In the genomic region with DNA sequence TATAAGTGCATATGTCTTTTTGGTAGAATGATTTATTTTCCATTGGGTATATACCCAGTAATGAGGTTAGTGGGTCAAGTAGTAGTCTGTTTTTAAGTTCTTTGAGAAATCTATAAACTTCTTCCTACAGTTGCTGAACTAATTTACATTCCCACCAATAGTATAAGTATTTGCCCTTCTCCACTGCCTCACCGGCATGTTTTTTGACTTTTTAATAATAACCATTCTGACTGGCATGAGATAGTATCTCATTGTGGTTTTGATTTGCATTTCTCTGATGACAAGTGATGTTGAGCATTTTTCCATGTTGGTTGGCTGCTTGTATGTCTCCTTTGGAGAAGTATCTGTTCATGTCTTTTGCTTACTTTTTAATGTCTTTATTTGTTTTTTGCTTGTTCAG, we compare ENCODE assay signal across 14 cellular contexts.
DNase-seq lines count a peak whose midpoint lies in the region; ATAC-seq lines count a peak whose summit lies in the region.
"Had no signal": no experiment of that assay in that cellular context is flagged by ENCODE, and none has a peak within 500 bp of the region (broad histone marks: within the 10 kb centered on the region; RNA-seq: fewer than 3 reads in every experiment).

No MANE protein-coding gene starts in this region.

- peak overlapping the region; percentile 28 for H3K27ac Mint-ChIP-seq in activated T-helper 1 cell treated with anti-CD3 and anti-CD28 coated beads, Interleukin-12 subunit alpha, Interleukin-12 subunit beta, Interleukin-2, Interleukin-4 antibody, amounts not matched to agents 30 ng/mL and 10 ng/mL and 1 ng/mL, durations not matched to agents 14 hours and 24 hours and 36 hours
- peak overlapping the region; percentile 59 for H3K27ac Mint-ChIP-seq in stimulated activated naive CD8-positive, alpha-beta T cell treated with anti-CD3 and anti-CD28 coated beads, Interleukin-15, Interleukin-2, amounts not matched to agents 100 ng/mL and 50 ng/mL, for 24 hours
- H3K27ac Mint-ChIP-seq: B cell; CD4-positive, alpha-beta T cell had no signal

- no peaks in the 10 kb centered on the region for H3K27me3 Mint-ChIP-seq in activated T-cell treated with anti-CD3 and anti-CD28 coated beads, Interleukin-2, amount 50 U/mL, for 4 hours (ENCODE audit: low read depth)
- no peaks in the 10 kb centered on the region for H3K27me3 Mint-ChIP-seq in activated T-helper 1 cell treated with anti-CD3 and anti-CD28 coated beads, Interleukin-12 subunit alpha, Interleukin-12 subunit beta, Interleukin-2, Interleukin-4 antibody, amounts not matched to agents 30 ng/mL and 10 ng/mL and 1 ng/mL, durations not matched to agents 14 hours and 24 hours and 36 hours (ENCODE audit: insufficient read depth)
- H3K27me3 Mint-ChIP-seq in stimulated activated naive CD8-positive, alpha-beta T cell treated with anti-CD3 and anti-CD28 coated beads, Interleukin-15, Interleukin-2, amounts not matched to agents 100 ng/mL and 50 ng/mL, for 24 hours = peaks cover 10% of the 10 kb centered on the region
- H3K27me3 Mint-ChIP-seq: B cell; CD4-positive, alpha-beta T cell had no signal

- H3K9me3 Mint-ChIP-seq in activated T-cell treated with anti-CD3 and anti-CD28 coated beads, Interleukin-2, amount 50 U/mL, for 4 hours = peaks cover 4% of the 10 kb centered on the region
- H3K9me3 Mint-ChIP-seq in activated T-helper 1 cell treated with anti-CD3 and anti-CD28 coated beads, Interleukin-12 subunit alpha, Interleukin-12 subunit beta, Interleukin-2, Interleukin-4 antibody, amounts not matched to agents 30 ng/mL and 10 ng/mL and 1 ng/mL, durations not matched to agents 14 hours and 24 hours and 36 hours = peaks cover 15% of the 10 kb centered on the region
- peaks cover 7% of the 10 kb centered on the region for H3K9me3 Mint-ChIP-seq in stimulated activated naive CD8-positive, alpha-beta T cell treated with anti-CD3 and anti-CD28 coated beads, Interleukin-15, Interleukin-2, amounts not matched to agents 100 ng/mL and 50 ng/mL, for 24 hours

- H3K4me1 Mint-ChIP-seq in activated T-cell treated with anti-CD3 and anti-CD28 coated beads, Interleukin-2, amount 50 U/mL, for 4 hours (ENCODE audit: low read depth) = peaks cover 9% of the 10 kb centered on the region
- H3K4me1 Mint-ChIP-seq in activated T-helper 1 cell treated with anti-CD3 and anti-CD28 coated beads, Interleukin-12 subunit alpha, Interleukin-12 subunit beta, Interleukin-2, Interleukin-4 antibody, amounts not matched to agents 30 ng/mL and 10 ng/mL and 1 ng/mL, durations not matched to agents 14 hours and 24 hours and 36 hours (ENCODE audit: low read depth) = peaks cover 10% of the 10 kb centered on the region
- peaks cover 18% of the 10 kb centered on the region for H3K4me1 Mint-ChIP-seq in stimulated activated naive CD8-positive, alpha-beta T cell treated with anti-CD3 and anti-CD28 coated beads, Interleukin-15, Interleukin-2, amounts not matched to agents 100 ng/mL and 50 ng/mL, for 24 hours (ENCODE audit: low read depth)

- peak; percentile 62 to 84 for ATAC-seq in activated T-cell treated with anti-CD3 and anti-CD28 coated beads, Interleukin-2, amount 50 U/mL, for 4 hours
- no peak for ATAC-seq in HG02970 (IDR thresholded peaks at IDR 0.05; ENCODE audit: low FRiP score, unreplicated experiment)
- ATAC-seq: HCT116 had no signal

- intact Hi-C loops in activated T-helper 1 cell treated with anti-CD3 and anti-CD28 coated beads, Interleukin-12 subunit alpha, Interleukin-12 subunit beta, Interleukin-2, Interleukin-4 antibody, amounts not matched to agents 30 ng/mL and 10 ng/mL and 1 ng/mL, durations not matched to agents 14 hours and 24 hours and 36 hours (cut with micrococcal nuclease) = loop anchor here (1.0 to 10.0 kb wide), 3 partner anchors 8 to 1028 kb away; no protein-coding TSS in a partner anchor

- no peaks in the 10 kb centered on the region for H3K36me3 Mint-ChIP-seq in activated T-cell treated with anti-CD3 and anti-CD28 coated beads, Interleukin-2, amount 50 U/mL, for 4 hours (ENCODE audit: insufficient read depth)
- H3K36me3 Mint-ChIP-seq in activated T-helper 1 cell treated with anti-CD3 and anti-CD28 coated beads, Interleukin-12 subunit alpha, Interleukin-12 subunit beta, Interleukin-2, Interleukin-4 antibody, amounts not matched to agents 30 ng/mL and 10 ng/mL and 1 ng/mL, durations not matched to agents 14 hours and 24 hours and 36 hours (ENCODE audit: low read depth) = no peaks in the 10 kb centered on the region
- no peaks in the 10 kb centered on the region for H3K36me3 Mint-ChIP-seq in stimulated activated naive CD8-positive, alpha-beta T cell treated with anti-CD3 and anti-CD28 coated beads, Interleukin-15, Interleukin-2, amounts not matched to agents 100 ng/mL and 50 ng/mL, for 24 hours (ENCODE audit: low read depth)

- H3K4me3 Mint-ChIP-seq in activated T-cell treated with anti-CD3 and anti-CD28 coated beads, Interleukin-2, amount 50 U/mL, for 4 hours = no peak overlapping the region
- no peak overlapping the region for H3K4me3 Mint-ChIP-seq in activated T-helper 1 cell treated with anti-CD3 and anti-CD28 coated beads, Interleukin-12 subunit alpha, Interleukin-12 subunit beta, Interleukin-2, Interleukin-4 antibody, amounts not matched to agents 30 ng/mL and 10 ng/mL and 1 ng/mL, durations not matched to agents 14 hours and 24 hours and 36 hours
- H3K4me3 Mint-ChIP-seq in stimulated activated naive CD8-positive, alpha-beta T cell treated with anti-CD3 and anti-CD28 coated beads, Interleukin-15, Interleukin-2, amounts not matched to agents 100 ng/mL and 50 ng/mL, for 24 hours = no peak overlapping the region
- H3K4me3 Mint-ChIP-seq: B cell; CD4-positive, alpha-beta T cell had no signal

- DNase-seq in activated T-cell treated with anti-CD3 and anti-CD28 coated beads, Interleukin-2, amount 50 U/mL, for 4 hours = no peak
- DNase-seq in activated T-cell treated with anti-CD3 and anti-CD28 coated beads for 4 hours (no peak), M059J (ENCODE audit: low read depth) (peak; percentile 46), NCI-H82 treated with DMSO at 0.1 percent for 48 hours (lab: John Stamatoyannopoulos, UW; ENCODE audit: unreplicated experiment) (no peak)
- DNase-seq in activated T-helper 1 cell treated with anti-CD3 and anti-CD28 coated beads, Interleukin-12 subunit alpha, Interleukin-12 subunit beta, Interleukin-2, Interleukin-4 antibody, amounts not matched to agents 30 ng/mL and 10 ng/mL and 1 ng/mL, durations not matched to agents 14 hours and 24 hours and 36 hours (ENCODE audit: low spot score) = no peak
- DNase-seq: C1 segment of cervical spinal cord; CD4-positive, alpha-beta T cell; DMS79 treated with DMSO at 0.1 percent for 48 hours; EL; GM23248 had no signal
